1 cellular context compared by ENCODE assay signal in genomic region chr22:21790849-21791610, GRCh38.
TF ChIP-seq lines count a peak whose summit lies in the region.
"Not testable (repeated sequence)": the region's sequence is repeated elsewhere in the genome, so short reads cannot be mapped to it uniquely, and the experiment has no call there.

No MANE protein-coding gene starts in this region.

TF ChIP-seq in K562, 482 proteins besides CTCF, POLR2A, EP300 and RAD21:
- TF ChIP-seq GABPB2 (CRISPR knock-in tag; conservative IDR thresholded peaks at IDR 0.05) (peak; percentile 45; the same call in 1 of the 2 replicates), JUN (CRISPR knock-in tag; IDR thresholded peaks at IDR 0.05; ENCODE audit: borderline replicate concordance) (peak; percentile 61; the same call in 1 of the 2 replicates), KAT7 (CRISPR knock-in tag; IDR thresholded peaks at IDR 0.05; ENCODE audit: borderline replicate concordance) (0 out of 2 replicates have a peak, but pooled peaks have one; percentile 3), SMC3 (conservative IDR thresholded peaks at IDR 0.05; ENCODE audit: insufficient read depth, low read depth, low read length) (0 out of 2 replicates have a peak, but pooled peaks have one; percentile 12), RCOR1 (IDR thresholded peaks at IDR 0.05; ENCODE audit: borderline replicate concordance in 1 of 2, low read depth in 2 of 2, low read length in 2 of 2) (0 out of 4 replicates have a peak, but pooled peaks of 1 of the 2 experiments have one; percentile 9), TEAD4 (CRISPR knock-in tag; IDR thresholded peaks at IDR 0.05; ENCODE audit: borderline replicate concordance) (peak; percentile 59; the same call in 1 of the 2 replicates), ARID4B (CRISPR knock-in tag; IDR thresholded peaks at IDR 0.05) (peak; percentile 24; the same call in 1 of the 2 replicates), ZNF12 (CRISPR knock-in tag; IDR thresholded peaks at IDR 0.05) (0 out of 2 replicates have a peak, but pooled peaks have one; percentile 47), E2F1 (CRISPR knock-in tag; IDR thresholded peaks at IDR 0.05) (0 out of 2 replicates have a peak, but pooled peaks have one; percentile 5), HMGXB4 (CRISPR knock-in tag; IDR thresholded peaks at IDR 0.05) (0 out of 2 replicates have a peak, but pooled peaks have one; percentile 35), JUND (IDR thresholded peaks at IDR 0.05; ENCODE audit: borderline replicate concordance, low read depth, low read length) (peak; percentile 22; the same call in 1 of the 2 replicates), TBL1XR1 (IDR thresholded peaks at IDR 0.05; ENCODE audit: low read length in 2 of 2) (0 out of 4 replicates have a peak, but pooled peaks of 1 of the 2 experiments have one; percentile 33), ZNF143 (CRISPR knock-in tag; IDR thresholded peaks at IDR 0.05) (peak; percentile 13; the same call in 1 of the 2 replicates), POLR2AphosphoS2 (IDR thresholded peaks at IDR 0.05; ENCODE audit: low read length) (peak; percentile 19; the same call in 1 of the 2 replicates), MLX (CRISPR knock-in tag; conservative IDR thresholded peaks at IDR 0.05) (peak in 1 of 2 experiments; percentile 12; a peak in 1 of 4 replicates), CEBPG (CRISPR knock-in tag; IDR thresholded peaks at IDR 0.05) (0 out of 2 replicates have a peak, but pooled peaks have one; percentile 3), USF1 (CRISPR knock-in tag; IDR thresholded peaks at IDR 0.05) (peak; percentile 14; the same call in 1 of the 2 replicates), FOXA3 (CRISPR knock-in tag; conservative IDR thresholded peaks at IDR 0.05 in 1 of 2, IDR thresholded peaks at IDR 0.05 in 1 of 2) (peak in 1 of 2 experiments; percentile 48; a peak in 1 of 4 replicates), BHLHE40 (IDR thresholded peaks at IDR 0.05; ENCODE audit: low read length) (0 out of 2 replicates have a peak, but pooled peaks have one; percentile 17)
- TF ChIP-seq JUN (IDR thresholded peaks at IDR 0.05; ENCODE audit: borderline replicate concordance, low read depth, low read length); TEAD4 (IDR thresholded peaks at IDR 0.05; ENCODE audit: low read length); JUND (tag; IDR thresholded peaks at IDR 0.05; ENCODE audit: borderline replicate concordance, low read depth, low read length); CEBPG (tag; conservative IDR thresholded peaks at IDR 0.05 in 1 of 2, IDR thresholded peaks at IDR 0.05 in 1 of 2): not testable (repeated sequence)
TF ChIP-seq in K562: peak in this region for 19; not testable (repeated sequence) for 463.
